1 cellular context compared by ENCODE assay signal in the genomic region with DNA sequence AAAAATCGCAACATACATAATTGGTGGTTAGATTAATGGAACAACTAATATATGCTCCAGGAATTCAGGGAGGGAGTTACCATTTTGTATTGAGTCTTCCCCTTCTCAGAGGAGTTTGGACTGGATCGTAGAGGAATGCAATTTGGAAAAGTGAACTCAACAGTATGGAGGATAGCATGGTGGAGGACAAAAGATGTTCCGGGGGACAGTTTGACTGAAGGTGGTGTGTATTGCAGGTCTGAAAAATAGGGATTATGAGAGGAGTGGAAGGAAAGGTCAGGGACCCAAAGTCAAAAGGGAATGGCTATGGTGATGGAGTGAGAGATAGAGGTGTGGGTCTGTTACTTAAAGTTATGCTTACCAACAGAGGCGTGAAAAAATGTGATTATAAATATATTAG.
TF ChIP-seq lines count a peak whose summit lies in the region.

No MANE protein-coding gene starts in this region.

TF ChIP-seq in HEK293, 187 proteins besides CTCF, POLR2A, EP300 and RAD21 (continued from another document):
- TF ChIP-seq, protein P1, sequence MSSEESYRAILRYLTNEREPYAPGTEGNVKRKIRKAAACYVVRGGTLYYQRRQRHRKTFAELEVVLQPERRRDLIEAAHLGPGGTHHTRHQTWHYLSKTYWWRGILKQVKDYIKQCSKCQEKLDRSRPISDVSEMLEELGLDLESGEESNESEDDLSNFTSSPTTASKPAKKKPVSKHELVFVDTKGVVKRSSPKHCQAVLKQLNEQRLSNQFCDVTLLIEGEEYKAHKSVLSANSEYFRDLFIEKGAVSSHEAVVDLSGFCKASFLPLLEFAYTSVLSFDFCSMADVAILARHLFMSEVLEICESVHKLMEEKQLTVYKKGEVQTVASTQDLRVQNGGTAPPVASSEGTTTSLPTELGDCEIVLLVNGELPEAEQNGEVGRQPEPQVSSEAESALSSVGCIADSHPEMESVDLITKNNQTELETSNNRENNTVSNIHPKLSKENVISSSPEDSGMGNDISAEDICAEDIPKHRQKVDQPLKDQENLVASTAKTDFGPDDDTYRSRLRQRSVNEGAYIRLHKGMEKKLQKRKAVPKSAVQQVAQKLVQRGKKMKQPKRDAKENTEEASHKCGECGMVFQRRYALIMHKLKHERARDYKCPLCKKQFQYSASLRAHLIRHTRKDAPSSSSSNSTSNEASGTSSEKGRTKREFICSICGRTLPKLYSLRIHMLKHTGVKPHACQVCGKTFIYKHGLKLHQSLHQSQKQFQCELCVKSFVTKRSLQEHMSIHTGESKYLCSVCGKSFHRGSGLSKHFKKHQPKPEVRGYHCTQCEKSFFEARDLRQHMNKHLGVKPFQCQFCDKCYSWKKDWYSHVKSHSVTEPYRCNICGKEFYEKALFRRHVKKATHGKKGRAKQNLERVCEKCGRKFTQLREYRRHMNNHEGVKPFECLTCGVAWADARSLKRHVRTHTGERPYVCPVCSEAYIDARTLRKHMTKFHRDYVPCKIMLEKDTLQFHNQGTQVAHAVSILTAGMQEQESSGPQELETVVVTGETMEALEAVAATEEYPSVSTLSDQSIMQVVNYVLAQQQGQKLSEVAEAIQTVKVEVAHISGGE (tag by site-specific recombination; conservative IDR thresholded peaks at IDR 0.05; ENCODE audit: low read depth), result no peak
- no peak for TF ChIP-seq ZNF132 (tag by site-specific recombination; IDR thresholded peaks at IDR 0.05; ENCODE audit: borderline replicate concordance)
- TF ChIP-seq SP3 (tag by site-specific recombination; IDR thresholded peaks at IDR 0.05), result no peak
- TF ChIP-seq ZNF211 (tag by site-specific recombination; IDR thresholded peaks at IDR 0.05; ENCODE audit: low read depth), result no peak
- no peak for TF ChIP-seq ZBTB48 (tag by site-specific recombination; IDR thresholded peaks at IDR 0.05)
- TF ChIP-seq, protein P2, sequence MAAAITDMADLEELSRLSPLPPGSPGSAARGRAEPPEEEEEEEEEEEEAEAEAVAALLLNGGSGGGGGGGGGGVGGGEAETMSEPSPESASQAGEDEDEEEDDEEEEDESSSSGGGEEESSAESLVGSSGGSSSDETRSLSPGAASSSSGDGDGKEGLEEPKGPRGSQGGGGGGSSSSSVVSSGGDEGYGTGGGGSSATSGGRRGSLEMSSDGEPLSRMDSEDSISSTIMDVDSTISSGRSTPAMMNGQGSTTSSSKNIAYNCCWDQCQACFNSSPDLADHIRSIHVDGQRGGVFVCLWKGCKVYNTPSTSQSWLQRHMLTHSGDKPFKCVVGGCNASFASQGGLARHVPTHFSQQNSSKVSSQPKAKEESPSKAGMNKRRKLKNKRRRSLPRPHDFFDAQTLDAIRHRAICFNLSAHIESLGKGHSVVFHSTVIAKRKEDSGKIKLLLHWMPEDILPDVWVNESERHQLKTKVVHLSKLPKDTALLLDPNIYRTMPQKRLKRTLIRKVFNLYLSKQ (tag by site-specific recombination; IDR thresholded peaks at IDR 0.05; ENCODE audit: borderline replicate concordance), result no peak
- TF ChIP-seq ZNF2 (tag by site-specific recombination; IDR thresholded peaks at IDR 0.05), result no peak
- no peak for TF ChIP-seq ZNF600 (tag by site-specific recombination; IDR thresholded peaks at IDR 0.05)
- no peak for TF ChIP-seq ZNF112 (tag by site-specific recombination; IDR thresholded peaks at IDR 0.05)
- no peak for TF ChIP-seq ZNF423 (tag by site-specific recombination; IDR thresholded peaks at IDR 0.05)
- TF ChIP-seq ZNF530 (tag by site-specific recombination; IDR thresholded peaks at IDR 0.05; ENCODE audit: low read depth), result 0 out of 2 replicates have a peak, but pooled peaks have one; percentile 11
- TF ChIP-seq, protein P3, sequence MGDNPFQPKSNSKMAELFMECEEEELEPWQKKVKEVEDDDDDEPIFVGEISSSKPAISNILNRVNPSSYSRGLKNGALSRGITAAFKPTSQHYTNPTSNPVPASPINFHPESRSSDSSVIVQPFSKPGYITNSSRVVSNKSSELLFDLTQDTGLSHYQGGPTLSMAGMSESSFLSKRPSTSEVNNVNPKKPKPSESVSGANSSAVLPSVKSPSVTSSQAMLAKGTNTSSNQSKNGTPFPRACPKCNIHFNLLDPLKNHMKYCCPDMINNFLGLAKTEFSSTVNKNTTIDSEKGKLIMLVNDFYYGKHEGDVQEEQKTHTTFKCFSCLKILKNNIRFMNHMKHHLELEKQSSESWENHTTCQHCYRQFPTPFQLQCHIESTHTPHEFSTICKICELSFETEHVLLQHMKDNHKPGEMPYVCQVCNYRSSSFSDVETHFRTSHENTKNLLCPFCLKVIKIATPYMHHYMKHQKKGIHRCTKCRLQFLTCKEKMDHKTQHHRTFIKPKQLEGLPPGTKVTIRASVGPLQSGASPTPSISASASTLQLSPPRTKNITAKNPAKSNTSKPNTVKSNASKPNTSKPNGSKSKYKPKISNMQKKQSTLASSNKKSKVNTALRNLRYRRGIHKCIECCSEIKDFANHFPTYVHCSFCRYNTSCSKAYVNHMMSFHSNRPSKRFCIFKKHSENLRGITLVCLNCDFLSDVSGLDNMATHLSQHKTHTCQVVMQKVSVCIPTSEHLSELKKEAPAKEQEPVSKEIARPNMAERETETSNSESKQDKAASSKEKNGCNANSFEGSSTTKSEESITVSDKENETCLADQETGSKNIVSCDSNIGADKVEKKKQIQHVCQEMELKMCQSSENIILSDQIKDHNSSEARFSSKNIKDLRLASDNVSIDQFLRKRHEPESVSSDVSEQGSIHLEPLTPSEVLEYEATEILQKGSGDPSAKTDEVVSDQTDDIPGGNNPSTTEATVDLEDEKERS (tag by site-specific recombination; IDR thresholded peaks at IDR 0.05), result no peak
- TF ChIP-seq, protein P4, sequence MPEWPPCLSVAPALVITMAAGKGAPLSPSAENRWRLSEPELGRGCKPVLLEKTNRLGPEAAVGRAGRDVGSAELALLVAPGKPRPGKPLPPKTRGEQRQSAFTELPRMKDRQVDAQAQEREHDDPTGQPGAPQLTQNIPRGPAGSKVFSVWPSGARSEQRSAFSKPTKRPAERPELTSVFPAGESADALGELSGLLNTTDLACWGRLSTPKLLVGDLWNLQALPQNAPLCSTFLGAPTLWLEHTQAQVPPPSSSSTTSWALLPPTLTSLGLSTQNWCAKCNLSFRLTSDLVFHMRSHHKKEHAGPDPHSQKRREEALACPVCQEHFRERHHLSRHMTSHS (tag by site-specific recombination; IDR thresholded peaks at IDR 0.05), result no peak
- TF ChIP-seq, protein P5, sequence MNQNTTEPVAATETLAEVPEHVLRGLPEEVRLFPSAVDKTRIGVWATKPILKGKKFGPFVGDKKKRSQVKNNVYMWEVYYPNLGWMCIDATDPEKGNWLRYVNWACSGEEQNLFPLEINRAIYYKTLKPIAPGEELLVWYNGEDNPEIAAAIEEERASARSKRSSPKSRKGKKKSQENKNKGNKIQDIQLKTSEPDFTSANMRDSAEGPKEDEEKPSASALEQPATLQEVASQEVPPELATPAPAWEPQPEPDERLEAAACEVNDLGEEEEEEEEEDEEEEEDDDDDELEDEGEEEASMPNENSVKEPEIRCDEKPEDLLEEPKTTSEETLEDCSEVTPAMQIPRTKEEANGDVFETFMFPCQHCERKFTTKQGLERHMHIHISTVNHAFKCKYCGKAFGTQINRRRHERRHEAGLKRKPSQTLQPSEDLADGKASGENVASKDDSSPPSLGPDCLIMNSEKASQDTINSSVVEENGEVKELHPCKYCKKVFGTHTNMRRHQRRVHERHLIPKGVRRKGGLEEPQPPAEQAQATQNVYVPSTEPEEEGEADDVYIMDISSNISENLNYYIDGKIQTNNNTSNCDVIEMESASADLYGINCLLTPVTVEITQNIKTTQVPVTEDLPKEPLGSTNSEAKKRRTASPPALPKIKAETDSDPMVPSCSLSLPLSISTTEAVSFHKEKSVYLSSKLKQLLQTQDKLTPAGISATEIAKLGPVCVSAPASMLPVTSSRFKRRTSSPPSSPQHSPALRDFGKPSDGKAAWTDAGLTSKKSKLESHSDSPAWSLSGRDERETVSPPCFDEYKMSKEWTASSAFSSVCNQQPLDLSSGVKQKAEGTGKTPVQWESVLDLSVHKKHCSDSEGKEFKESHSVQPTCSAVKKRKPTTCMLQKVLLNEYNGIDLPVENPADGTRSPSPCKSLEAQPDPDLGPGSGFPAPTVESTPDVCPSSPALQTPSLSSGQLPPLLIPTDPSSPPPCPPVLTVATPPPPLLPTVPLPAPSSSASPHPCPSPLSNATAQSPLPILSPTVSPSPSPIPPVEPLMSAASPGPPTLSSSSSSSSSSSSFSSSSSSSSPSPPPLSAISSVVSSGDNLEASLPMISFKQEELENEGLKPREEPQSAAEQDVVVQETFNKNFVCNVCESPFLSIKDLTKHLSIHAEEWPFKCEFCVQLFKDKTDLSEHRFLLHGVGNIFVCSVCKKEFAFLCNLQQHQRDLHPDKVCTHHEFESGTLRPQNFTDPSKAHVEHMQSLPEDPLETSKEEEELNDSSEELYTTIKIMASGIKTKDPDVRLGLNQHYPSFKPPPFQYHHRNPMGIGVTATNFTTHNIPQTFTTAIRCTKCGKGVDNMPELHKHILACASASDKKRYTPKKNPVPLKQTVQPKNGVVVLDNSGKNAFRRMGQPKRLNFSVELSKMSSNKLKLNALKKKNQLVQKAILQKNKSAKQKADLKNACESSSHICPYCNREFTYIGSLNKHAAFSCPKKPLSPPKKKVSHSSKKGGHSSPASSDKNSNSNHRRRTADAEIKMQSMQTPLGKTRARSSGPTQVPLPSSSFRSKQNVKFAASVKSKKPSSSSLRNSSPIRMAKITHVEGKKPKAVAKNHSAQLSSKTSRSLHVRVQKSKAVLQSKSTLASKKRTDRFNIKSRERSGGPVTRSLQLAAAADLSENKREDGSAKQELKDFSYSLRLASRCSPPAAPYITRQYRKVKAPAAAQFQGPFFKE (tag by site-specific recombination; IDR thresholded peaks at IDR 0.05; ENCODE audit: borderline replicate concordance), result no peak
- TF ChIP-seq, protein P6, sequence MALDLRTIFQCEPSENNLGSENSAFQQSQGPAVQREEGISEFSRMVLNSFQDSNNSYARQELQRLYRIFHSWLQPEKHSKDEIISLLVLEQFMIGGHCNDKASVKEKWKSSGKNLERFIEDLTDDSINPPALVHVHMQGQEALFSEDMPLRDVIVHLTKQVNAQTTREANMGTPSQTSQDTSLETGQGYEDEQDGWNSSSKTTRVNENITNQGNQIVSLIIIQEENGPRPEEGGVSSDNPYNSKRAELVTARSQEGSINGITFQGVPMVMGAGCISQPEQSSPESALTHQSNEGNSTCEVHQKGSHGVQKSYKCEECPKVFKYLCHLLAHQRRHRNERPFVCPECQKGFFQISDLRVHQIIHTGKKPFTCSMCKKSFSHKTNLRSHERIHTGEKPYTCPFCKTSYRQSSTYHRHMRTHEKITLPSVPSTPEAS (tag by site-specific recombination; IDR thresholded peaks at IDR 0.05), result no peak
- no peak for TF ChIP-seq ZNF341 (tag by site-specific recombination; IDR thresholded peaks at IDR 0.05; ENCODE audit: low read depth)
- peak; percentile 56 for TF ChIP-seq ZNF366 (tag by site-specific recombination; conservative IDR thresholded peaks at IDR 0.05)
- TF ChIP-seq ZNF157 (tag by site-specific recombination; IDR thresholded peaks at IDR 0.05), result no peak
- no peak for TF ChIP-seq BCL11A (tag by site-specific recombination; IDR thresholded peaks at IDR 0.05; ENCODE audit: low read depth)
- TF ChIP-seq ZBTB17 (tag by site-specific recombination; IDR thresholded peaks at IDR 0.05), result no peak
